Comparison of ENCODE assay signal across 8 cellular contexts in the genomic region with DNA sequence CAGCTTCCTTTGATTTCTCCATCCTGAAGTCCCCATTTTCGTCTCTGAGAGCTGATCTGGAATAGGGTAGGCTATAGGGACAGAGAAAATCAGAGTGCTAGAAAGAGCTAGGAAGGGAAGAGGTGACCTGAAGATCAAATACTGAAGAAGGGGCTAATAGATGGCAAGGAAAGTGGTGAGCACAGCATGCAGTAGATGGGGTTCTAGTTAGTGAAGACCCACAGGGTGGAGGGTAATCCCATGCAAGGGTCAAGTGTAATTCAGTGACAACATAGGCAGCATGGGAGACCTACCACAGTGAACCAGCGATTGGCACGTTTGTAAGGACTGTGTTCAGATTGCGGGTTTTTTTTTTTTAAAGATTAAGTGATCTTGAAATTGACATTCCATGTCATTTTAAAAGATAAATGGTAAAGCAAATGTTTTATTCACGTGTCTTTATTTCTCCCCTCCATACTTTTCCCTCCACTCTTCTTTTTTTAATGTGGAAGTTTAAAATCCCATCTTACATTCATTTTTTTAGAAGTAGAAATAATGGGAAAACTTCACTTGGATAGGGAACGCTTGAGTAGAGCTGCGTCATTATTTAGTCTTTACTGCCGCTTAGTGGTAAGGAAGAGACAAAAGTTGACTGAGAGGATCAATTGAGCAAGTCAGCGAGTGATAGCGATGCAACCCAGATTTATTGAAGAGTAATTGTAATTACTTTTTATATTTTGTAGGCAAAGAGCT. TPM values are rescaled to one million over a fixed set of nuclear protein-coding genes. Genes with fewer than 3 reads are reported as not detected.
A peak's percentile ranks its signal among the peaks of the same experiment; 100 is the strongest.
DNase-seq lines count a peak whose midpoint lies in the region; ATAC-seq, FAIRE-seq and TF ChIP-seq lines count a peak whose summit lies in the region.

No MANE protein-coding gene starts in this region.

- peak overlapping the region; percentile 39 for H3K4me2 ChIP-seq in keratinocyte (ENCODE audit: control insufficient read depth, extremely low read depth, insufficient read depth, low read depth, low read length)

- peak; percentile 84 for FAIRE-seq in keratinocyte (lab: Jason Lieb, UNC)

- H2AFZ ChIP-seq in keratinocyte (ENCODE audit: control insufficient read depth, low read length): peak overlapping the region; percentile 60

- DNase-seq in GM03348 (ENCODE audit: low spot score) (peak; percentile 78), NCI-H526 treated with DMSO at 0.1 percent for 48 hours (lab: John Stamatoyannopoulos, UW) (peak; percentile 6), brain microvascular endothelial cell (peak; percentile 20), keratinocyte (ENCODE audit: low read depth, low spot score) (no peak), thoracic aorta (ENCODE audit: low spot score) (no peak), T-helper 9 cell (no peak)

- H3K4me3 ChIP-seq in brain microvascular endothelial cell (ENCODE audit: low read depth, low read length): no peak overlapping the region
- peak overlapping the region in 1 of 3 experiments; percentile 24 for H3K4me3 ChIP-seq in keratinocyte (ENCODE audit: control insufficient read depth in 2 of 3, extremely low read depth in 1 of 3, insufficient read depth in 2 of 3, low read depth in 1 of 3, low read length in 3 of 3)
- no peak overlapping the region for H3K4me3 ChIP-seq in thoracic aorta

- ATAC-seq in HG03175 (IDR thresholded peaks at IDR 0.05; ENCODE audit: unreplicated experiment) (peak; percentile 70), thoracic aorta (ENCODE audit: insufficient number of reproducible peaks, low FRiP score, low read depth) (peak; percentile 65)

- H3K79me2 ChIP-seq in keratinocyte (ENCODE audit: control insufficient read depth, insufficient read depth, low read length): no peaks in the 10 kb centered on the region

- no peaks in the 10 kb centered on the region for H3K27me3 ChIP-seq in brain microvascular endothelial cell (replicated peaks)
- H3K27me3 ChIP-seq in keratinocyte (ENCODE audit: control insufficient read depth, extremely low read depth, insufficient read depth, low read length): no peaks in the 10 kb centered on the region
- no peaks in the 10 kb centered on the region for H3K27me3 ChIP-seq in thoracic aorta (replicated peaks; ENCODE audit: insufficient read depth)

- no peak overlapping the region for H3K9ac ChIP-seq in keratinocyte (ENCODE audit: control insufficient read depth, extremely low read depth, insufficient read depth, low read length)

- no peaks in the 10 kb centered on the region for H3K9me1 ChIP-seq in keratinocyte (ENCODE audit: control insufficient read depth, extremely low read depth, insufficient read depth, low read length)

- TF ChIP-seq CTCF in 22Rv1 (IDR thresholded peaks at IDR 0.05): peak; percentile 87
- TF ChIP-seq CTCF in brain microvascular endothelial cell (IDR thresholded peaks at IDR 0.05; ENCODE audit: low read depth, low read length, missing control alignments): peak; percentile 76
- peak; percentile 58 to 78 (median 60) for TF ChIP-seq CTCF in keratinocyte (optimal IDR thresholded peaks at IDR 0.05 in 1 of 3, IDR thresholded peaks at IDR 0.05 in 1 of 3, conservative IDR thresholded peaks at IDR 0.05 in 1 of 3; ENCODE audit: extremely low read depth in 1 of 3, insufficient read depth in 2 of 3, low read length in 3 of 3)
- TF ChIP-seq CTCF in thoracic aorta (IDR thresholded peaks at IDR 0.05): peak; percentile 51

- no peaks in the 10 kb centered on the region for H3K36me3 ChIP-seq in brain microvascular endothelial cell (replicated peaks)
- no peaks in the 10 kb centered on the region for H3K36me3 ChIP-seq in keratinocyte (ENCODE audit: control insufficient read depth in 2 of 2, extremely low read depth in 1 of 2, insufficient read depth in 2 of 2, low read length in 2 of 2)
- no peaks in the 10 kb centered on the region for H3K36me3 ChIP-seq in thoracic aorta

- H3K4me1 ChIP-seq in keratinocyte (ENCODE audit: control insufficient read depth, extremely low read depth, insufficient read depth, low read length) (peaks cover 2% of the 10 kb centered on the region), thoracic aorta (ENCODE audit: control insufficient read depth in 1 of 2, low read depth in 2 of 2) (no peaks in the 10 kb centered on the region)

- in situ Hi-C loops in brain microvascular endothelial cell (cut with HindIII; ENCODE audit: low pct_ligation_motif_present, low sequenced_read_pairs): no loop called here

- dilution Hi-C loops in keratinocyte (cut with MboI; ENCODE audit: extremely low pct_ligation_motif_present, low sequenced_read_pairs): no loop called here

- H4K20me1 ChIP-seq in keratinocyte (ENCODE audit: control insufficient read depth, extremely low read depth, insufficient read depth, low read length): no peaks in the 10 kb centered on the region

- H3K27ac ChIP-seq in 22Rv1 (no peak overlapping the region), brain microvascular endothelial cell (no peak overlapping the region), keratinocyte (ENCODE audit: control insufficient read depth, insufficient read depth, low read length) (no peak overlapping the region), thoracic aorta (no peak overlapping the region)

- H3K9me3 ChIP-seq in keratinocyte (ENCODE audit: control insufficient read depth, low read depth, low read length) (no peaks in the 10 kb centered on the region), thoracic aorta (no peaks in the 10 kb centered on the region)

RNA-seq across cellular contexts. Expression of a gene that starts 21.0 kb away (rescaled TPM):
- 56.3 to 78.9 TPM (median 78.0 TPM) in 3 replicates for polyA plus RNA-seq in keratinocyte
- 87.9 TPM for polyA plus RNA-seq in keratinocyte (2011; ENCODE audit: low read depth)
- 61.4 and 104 TPM in 2 replicates for polyA plus RNA-seq in keratinocyte (2011; cell fraction: cytosol; rRNA removed)
- 99.9 and 107 TPM in 2 replicates for polyA plus RNA-seq in keratinocyte (2011; cell fraction: nucleus; rRNA removed)
- polyA plus RNA-seq in keratinocyte (2012; ENCODE audit: low replicate concordance): 40.9 and 73.8 TPM in 2 replicates
- polyA minus RNA-seq in keratinocyte: 36.5 to 65.4 TPM (median 53.4 TPM) in 3 replicates
- polyA minus RNA-seq in keratinocyte (2011; cell fraction: cytosol; rRNA and poly(A)+ RNA removed): 28.4 TPM
- polyA minus RNA-seq in keratinocyte (2011; cell fraction: nucleus; rRNA and poly(A)+ RNA removed): 30.2 and 60.2 TPM in 2 replicates
- total RNA-seq in thoracic aorta: 10 to 100 TPM; 43.3 to 50.5 TPM

Comparison
In these comparisons a context has a peak if more than half of its experiments do, and no peak if none do; other contexts are left out.
1. DNase-seq: peak in GM03348 (single experiment), NCI-H526 treated with DMSO at 0.1 percent for 48 hours (single experiment) and brain microvascular endothelial cell (single experiment); none in keratinocyte (single experiment), thoracic aorta (single experiment) and T-helper 9 cell (single experiment).
2. Peak in every context shown above with its lines, with median percentiles within 50 percentile points of each other: CTCF ChIP-seq.